Comparison of ENCODE assay signal across 26 cellular contexts in genomic region chrX:135408794-135409193, GRCh38.
"Had no signal": no experiment of that assay in that cellular context is flagged by ENCODE, and none has a peak within 500 bp of the region (broad histone marks: within the 10 kb centered on the region; RNA-seq: fewer than 3 reads in every experiment).

No MANE protein-coding gene starts in this region.

- H3K4me1 Mint-ChIP-seq: nephron; stimulated activated effector memory CD8-positive, alpha-beta T cell treated with anti-CD3 and anti-CD28 coated beads, Interleukin-12 subunit alpha, Interleukin-12 subunit beta, amount 100 ng/mL, for 72 hours had no signal

- H3K27ac ChIP-seq: esophagus muscularis mucosa, foreskin keratinocyte, gastroesophageal sphincter, heart left ventricle, hepatocyte, neural progenitor cell, parathyroid adenoma, prostate gland, right atrium auricular region, sigmoid colon, testis, tibial artery had no signal

- H3K27me3 ChIP-seq: hepatocyte, neural progenitor cell, right atrium auricular region, sigmoid colon, testis, tibial artery had no signal

- H3K4me2 ChIP-seq: hepatocyte, neural progenitor cell had no signal

- H3K4me3 ChIP-seq: esophagus muscularis mucosa, gastroesophageal sphincter, heart left ventricle, hepatocyte, neural progenitor cell, prostate gland, right atrium auricular region, sigmoid colon, testis, tibial artery had no signal

- H3K27ac Mint-ChIP-seq: dendritic cell treated with granulocyte-macrophage colony-stimulating factor and Interleukin-4, amounts not matched to agents 40 ng/mL and 50 ng/mL, for 4 days; naive thymus-derived CD4-positive, alpha-beta T cell; nephron; neural progenitor cell; stimulated activated effector memory CD8-positive, alpha-beta T cell treated with anti-CD3 and anti-CD28 coated beads, Interleukin-12 subunit alpha, Interleukin-12 subunit beta, amount 100 ng/mL, for 72 hours; type B pancreatic cell had no signal

- DNase-seq: effector CD8-positive, alpha-beta T cell; foreskin keratinocyte; heart left ventricle; kidney; mesenchymal stem cell; midbrain; naive thymus-derived CD4-positive, alpha-beta T cell; sigmoid colon; stimulated activated CD4-positive, alpha-beta T cell treated with anti-CD3 and anti-CD28 coated beads, Interleukin-2, amount 100 ng/mL, for 24 hours; stimulated activated CD4-positive, alpha-beta T cell treated with anti-CD3 and anti-CD28 coated beads, Interleukin-4, amount 100 ng/mL, for 24 hours; stimulated activated naive CD8-positive, alpha-beta T cell treated with anti-CD3 and anti-CD28 coated beads, Interleukin-15, Interleukin-2, amounts not matched to agents 100 U/mL and 50 U/mL, for 24 hours; substantia nigra; testis; tibial artery had no signal

- H3K36me3 Mint-ChIP-seq: neural progenitor cell; stimulated activated effector memory CD8-positive, alpha-beta T cell treated with anti-CD3 and anti-CD28 coated beads, Interleukin-12 subunit alpha, Interleukin-12 subunit beta, amount 100 ng/mL, for 72 hours; type B pancreatic cell had no signal

- H3K4me1 ChIP-seq: esophagus muscularis mucosa, foreskin keratinocyte, gastroesophageal sphincter, heart left ventricle, parathyroid adenoma, prostate gland, right atrium auricular region, sigmoid colon, testis, tibial artery had no signal

- H2AFZ ChIP-seq: hepatocyte, neural progenitor cell, parathyroid adenoma had no signal

- H3K9ac ChIP-seq: neural progenitor cell, parathyroid adenoma had no signal

- H3K9me3 ChIP-seq: esophagus muscularis mucosa, gastroesophageal sphincter, heart left ventricle, prostate gland, right atrium auricular region, sigmoid colon, testis, tibial artery had no signal

- ATAC-seq: foreskin keratinocyte; gastroesophageal sphincter; heart left ventricle; left lobe of liver; naive thymus-derived CD4-positive, alpha-beta T cell; stimulated activated effector memory CD8-positive, alpha-beta T cell treated with anti-CD3 and anti-CD28 coated beads, Interleukin-12 subunit alpha, Interleukin-12 subunit beta, amount 100 ng/mL, for 72 hours; stimulated activated naive CD8-positive, alpha-beta T cell treated with anti-CD3 and anti-CD28 coated beads, Interleukin-15, Interleukin-2, amounts not matched to agents 100 U/mL and 50 U/mL, for 24 hours had no signal

- H3K9me3 Mint-ChIP-seq: dendritic cell treated with granulocyte-macrophage colony-stimulating factor and Interleukin-4, amounts not matched to agents 40 ng/mL and 50 ng/mL, for 4 days; stimulated activated effector memory CD8-positive, alpha-beta T cell treated with anti-CD3 and anti-CD28 coated beads, Interleukin-12 subunit alpha, Interleukin-12 subunit beta, amount 100 ng/mL, for 72 hours; type B pancreatic cell had no signal

- H3K79me2 ChIP-seq: hepatocyte, parathyroid adenoma had no signal

- H3K4me3 Mint-ChIP-seq: dendritic cell treated with granulocyte-macrophage colony-stimulating factor and Interleukin-4, amounts not matched to agents 40 ng/mL and 50 ng/mL, for 4 days; naive thymus-derived CD4-positive, alpha-beta T cell; nephron; neural progenitor cell; stimulated activated effector memory CD8-positive, alpha-beta T cell treated with anti-CD3 and anti-CD28 coated beads, Interleukin-12 subunit alpha, Interleukin-12 subunit beta, amount 100 ng/mL, for 72 hours; type B pancreatic cell had no signal

- H3K36me3 ChIP-seq: esophagus muscularis mucosa, gastroesophageal sphincter, heart left ventricle, neural progenitor cell, prostate gland, right atrium auricular region, sigmoid colon, tibial artery had no signal
